Comparison of ENCODE assay signal across 1 cellular context in the genomic region with DNA sequence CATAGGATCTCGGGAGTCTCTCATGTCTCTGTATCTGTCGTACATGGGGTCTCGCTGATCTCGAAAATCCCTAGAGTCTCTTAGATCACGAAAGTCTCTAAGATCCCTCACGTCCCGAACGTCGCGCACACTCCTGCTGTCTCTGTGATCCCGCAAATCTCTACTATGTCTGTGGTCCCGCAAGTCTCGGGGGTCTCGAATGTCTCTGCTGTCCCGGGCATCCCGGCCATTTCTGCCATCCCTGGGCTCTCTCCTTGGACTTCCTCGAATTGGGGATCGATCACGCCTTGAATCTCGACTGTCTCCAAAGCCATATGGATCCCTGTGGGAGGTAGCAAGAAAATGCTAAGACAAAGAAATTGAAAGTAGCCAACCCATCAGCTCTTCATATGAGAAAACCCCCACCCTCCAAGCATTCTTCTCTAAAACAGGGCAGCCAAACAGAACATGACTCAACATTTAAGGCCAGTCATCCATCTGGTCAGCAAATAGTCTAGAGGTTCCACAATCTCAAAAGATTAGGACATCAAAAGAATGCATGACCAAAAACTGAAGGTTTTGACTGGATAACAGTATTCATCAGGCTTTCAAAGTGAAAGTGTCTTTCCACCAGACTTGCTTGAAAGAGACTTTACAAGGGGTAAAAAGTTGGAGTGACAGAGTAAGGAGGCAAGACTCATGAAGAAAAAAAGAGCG.
TF ChIP-seq lines count a peak whose summit lies in the region.

No MANE protein-coding gene starts in this region.

TF ChIP-seq in K562, 482 proteins besides CTCF, POLR2A, EP300 and RAD21:
- TF ChIP-seq TEAD4 (IDR thresholded peaks at IDR 0.05; ENCODE audit: low read length) (no peak), TEAD4 (CRISPR knock-in tag; IDR thresholded peaks at IDR 0.05; ENCODE audit: borderline replicate concordance) (no peak), C11orf30 (IDR thresholded peaks at IDR 0.05; ENCODE audit: low read depth) (peak; percentile 9; the same call in 1 of the 2 replicates), NFE2 (IDR thresholded peaks at IDR 0.05; ENCODE audit: low read depth) (peak; percentile 12; the same call in 1 of the 2 replicates), ZNF316 (IDR thresholded peaks at IDR 0.05) (peak; percentile 47; the same call in 1 of the 2 replicates), MAFG (tag; conservative IDR thresholded peaks at IDR 0.05) (peak; percentile 66), ARID1B (IDR thresholded peaks at IDR 0.05) (no peak)
TF ChIP-seq in K562: peak in this region for 4.
